Comparison of ENCODE assay signal across 15 cellular contexts in the genomic region with DNA sequence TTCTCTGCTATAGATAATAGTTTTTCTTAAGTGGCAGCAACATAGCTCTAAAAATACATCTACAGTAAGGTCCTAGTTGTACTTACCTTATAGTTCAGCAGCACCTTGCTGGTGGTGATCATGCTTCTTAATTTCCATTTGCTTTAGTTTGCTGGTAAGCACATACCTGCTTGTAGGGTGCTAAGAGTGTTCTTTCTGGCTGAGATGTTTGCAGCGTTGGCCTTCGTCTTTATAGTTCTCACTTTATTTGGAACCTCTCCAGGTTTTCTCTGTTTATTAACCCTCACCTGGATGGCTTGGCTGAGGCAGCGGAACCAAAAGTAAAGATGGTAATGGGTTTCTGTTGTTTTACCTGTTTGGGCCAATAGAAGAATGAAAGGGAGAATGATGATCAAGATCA.
"Had no signal": no experiment of that assay in that cellular context is flagged by ENCODE, and none has a peak within 500 bp of the region (broad histone marks: within the 10 kb centered on the region; RNA-seq: fewer than 3 reads in every experiment).

No MANE protein-coding gene starts in this region.

- H3K4me3 Mint-ChIP-seq: neural crest cell had no signal

- DNase-seq: activated CD4-positive, alpha-beta T cell treated with anti-CD3 and anti-CD28 coated beads, Interleukin-2, amount 50 U/mL, for 1 hour; activated naive CD4-positive, alpha-beta T cell treated with Interleukin-2 at 50 U/mL for 16 hours; anterior cingulate cortex; cerebellar nuclear complex; effector CD8-positive, alpha-beta T cell; esophagus squamous epithelium; hypothalamus; kidney; left lung; mammary epithelial cell; ovary; stimulated activated CD4-positive, alpha-beta T cell treated with anti-CD3 and anti-CD28 coated beads, Interleukin-1b, Interleukin-23, amount 100 ng/mL, for 48 hours; stomach; testis had no signal

- H3K9me3 Mint-ChIP-seq: neural crest cell had no signal
